Comparison of ENCODE assay signal across 8 cellular contexts in the genomic region with DNA sequence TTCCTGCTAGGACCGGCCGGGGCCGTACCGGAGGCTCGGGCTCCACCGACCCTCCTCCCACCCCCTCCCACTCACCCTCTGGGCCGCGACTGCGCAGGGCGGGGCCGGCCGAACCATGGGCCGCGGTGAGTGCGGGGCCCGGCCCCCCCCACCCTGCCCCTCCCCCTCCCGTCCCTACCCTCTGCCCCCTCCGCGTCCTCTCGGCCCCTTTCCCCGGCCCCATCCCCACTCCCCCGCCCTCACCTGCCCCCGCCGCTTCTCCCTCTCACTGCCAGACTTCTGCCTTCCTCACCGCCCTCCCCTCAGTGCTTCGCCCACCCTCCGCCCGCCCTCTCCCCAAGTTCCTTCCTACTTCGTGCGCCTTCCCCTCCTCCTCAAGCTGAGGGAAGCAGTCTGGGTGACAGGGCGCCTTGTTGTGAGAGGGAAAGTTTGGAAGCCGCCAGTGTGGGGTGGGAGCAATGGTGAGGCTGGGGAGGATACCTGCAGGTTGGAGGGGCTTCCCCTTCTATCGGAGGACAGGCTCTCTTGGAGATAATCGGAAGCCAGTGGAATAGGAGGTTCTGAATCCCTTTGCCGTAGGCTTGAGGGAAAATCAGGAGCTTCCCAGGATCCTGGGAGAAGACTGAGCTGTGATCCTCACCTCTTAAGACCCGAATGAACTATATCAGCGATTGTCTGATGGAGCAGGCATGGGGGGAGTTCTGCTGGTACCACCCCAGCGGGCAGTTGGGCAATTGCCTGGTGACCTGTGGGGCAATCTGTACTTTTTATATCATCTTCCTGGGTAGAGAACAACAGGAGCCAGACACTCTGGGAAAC. TPM values are rescaled to one million over a fixed set of nuclear protein-coding genes. Genes with fewer than 3 reads are reported as not detected.
DNase-seq lines count a peak whose midpoint lies in the region; ATAC-seq and TF ChIP-seq lines count a peak whose summit lies in the region.

No MANE protein-coding gene starts in this region.

- ATAC-seq in body of pancreas (no peak), HG03196 (IDR thresholded peaks at IDR 0.05; ENCODE audit: unreplicated experiment) (no peak)
- no peak for ATAC-seq in activated CD4-positive, CD25-positive, alpha-beta regulatory T cell treated with anti-CD3 and anti-CD28 coated beads, Interleukin-2, amount 50 U/mL, for 24 hours

- peak overlapping the region; percentile 92 for H3K4me2 ChIP-seq in skeletal muscle satellite cell (ENCODE audit: low read length)

- peak overlapping the region; percentile 83 for H3K27ac ChIP-seq in SK-N-MC
- H3K27ac ChIP-seq in body of pancreas = peak overlapping the region; percentile 95 to 99 (median 98)
- H3K27ac ChIP-seq in iPS-20b (ENCODE audit: low read length) = peak overlapping the region; percentile 67

- H3K4me1 ChIP-seq in body of pancreas (peaks cover 58% of the 10 kb centered on the region), iPS-20b (ENCODE audit: insufficient read depth, low read length) (peaks cover 16% of the 10 kb centered on the region; the same call in 1 of the 2 replicates), skeletal muscle satellite cell (ENCODE audit: control insufficient read depth, insufficient read depth, low read length) (peaks cover 49% of the 10 kb centered on the region)

- 1% methylated on average over 27 to 32 of the region's 38 CpGs for WGBS in body of pancreas, 2 donors

- no peaks in the 10 kb centered on the region for H3K27me3 ChIP-seq in body of pancreas
- H3K27me3 ChIP-seq in iPS-20b (ENCODE audit: insufficient read depth, low read length) = no peaks in the 10 kb centered on the region; the same call in 1 of the 2 replicates
- no peaks in the 10 kb centered on the region for H3K27me3 ChIP-seq in skeletal muscle satellite cell (ENCODE audit: control insufficient read depth, insufficient read depth, low read length)

- in situ Hi-C loops in ACHN (cut with HindIII; ENCODE audit: low pct_ligation_motif_present, low pct_unique_long_range_greater_than_20kb, low sequenced_read_pairs) = no loop called here

- DNase-seq in ACHN (peak; percentile 70), HFF-Myc (ENCODE audit: extremely low read depth, low read depth) (no peak), SK-N-MC (ENCODE audit: low read depth, low spot score) (no peak), body of pancreas (peak; percentile 48 to 74 (median 56))

- TF ChIP-seq CTCF in HFF-Myc (IDR thresholded peaks at IDR 0.05; ENCODE audit: low read depth, low read length, missing control alignments) (no peak), body of pancreas (IDR thresholded peaks at IDR 0.05) (peak in 2 of 7 experiments; percentile 8 to 11)

- H3K9me3 ChIP-seq in SK-N-MC (ENCODE audit: low read depth, low read length) (no peaks in the 10 kb centered on the region), body of pancreas (no peaks in the 10 kb centered on the region), iPS-20b (ENCODE audit: insufficient read depth, low read depth, low read length) (no peaks in the 10 kb centered on the region), skeletal muscle satellite cell (replicated peaks; ENCODE audit: low read length) (no peaks in the 10 kb centered on the region)

- TF ChIP-seq POLR2A in body of pancreas (IDR thresholded peaks at IDR 0.05) = no peak

- intact Hi-C loops in body of pancreas (cut with DNase I) = no loop called here

- H3K4me3 ChIP-seq in HFF-Myc (replicated peaks; ENCODE audit: low read depth, low read length) = peak overlapping the region; percentile 67
- peak overlapping the region; percentile 98 for H3K4me3 ChIP-seq in SK-N-MC
- H3K4me3 ChIP-seq in body of pancreas = peak overlapping the region; percentile 37 to 96
- peak overlapping the region; percentile 94 for H3K4me3 ChIP-seq in iPS-20b (ENCODE audit: low read length)
- H3K4me3 ChIP-seq in skeletal muscle satellite cell (ENCODE audit: low read length) = peak overlapping the region; percentile 85

- H3K9ac ChIP-seq in SK-N-MC (ENCODE audit: insufficient read length) (peak overlapping the region; percentile 91), iPS-20b (ENCODE audit: low read depth, low read length) (peak overlapping the region; percentile 78; the same call in 1 of the 2 replicates), skeletal muscle satellite cell (ENCODE audit: low read depth, low read length) (peak overlapping the region; percentile 86)

- H3K36me3 ChIP-seq in SK-N-MC (ENCODE audit: insufficient read depth, low read length) (peaks cover 62% of the 10 kb centered on the region), body of pancreas (replicated peaks in 1 of 2; ENCODE audit: insufficient read depth in 1 of 2, low read depth in 2 of 2) (peaks cover 0 to 11% of the 10 kb centered on the region in 2 donors), iPS-20b (ENCODE audit: insufficient read depth, low read depth, low read length) (peaks cover 42% of the 10 kb centered on the region), skeletal muscle satellite cell (ENCODE audit: insufficient read depth, low read length) (peaks cover 51% of the 10 kb centered on the region)

RNA-seq across cellular contexts. Expression of a gene that starts 0.5 kb away (rescaled TPM):
- 10 to 100 TPM; 22.7 to 30.6 TPM for total RNA-seq in body of pancreas
- total RNA-seq in skeletal muscle satellite cell (2012; rRNA removed) = 2.8 TPM in 2 replicates

RNA-seq across cellular contexts. Expression of a gene that starts 2.8 kb away (rescaled TPM):
- 10 to 100 TPM in 1 of 2 donors, 1 to 10 TPM in 1; 7.3 to 12.7 TPM for total RNA-seq in body of pancreas
- total RNA-seq in skeletal muscle satellite cell (2012; rRNA removed) = 28.4 and 53.5 TPM in 2 replicates

RNA-seq across cellular contexts. Expression of a gene that starts 23.9 kb away (rescaled TPM):
- 10 to 100 TPM; 80.1 to 89.2 TPM for total RNA-seq in body of pancreas
- total RNA-seq in skeletal muscle satellite cell (2012; rRNA removed) = 76.3 and 95.2 TPM in 2 replicates

RNA-seq across cellular contexts. Expression of a gene that starts 26.7 kb away (rescaled TPM):
- 1 to 10 TPM in 1 of 2 donors, under 1 TPM in 1; 0.33 to 1.3 TPM for total RNA-seq in body of pancreas
- 0.25 TPM in 1 of 2 replicates, not detected in the other for total RNA-seq in skeletal muscle satellite cell (2012; rRNA removed)

RNA-seq across cellular contexts. Expression of a gene that starts 35.2 kb away (rescaled TPM):
- total RNA-seq in body of pancreas = 100 to 1,000 TPM in 1 of 2 donors, 10 to 100 TPM in 1; 61.7 to 103 TPM
- 111 and 120 TPM in 2 replicates for total RNA-seq in skeletal muscle satellite cell (2012; rRNA removed)

Comparison
In these comparisons a context has a peak if more than half of its experiments do, and no peak if none do; other contexts are left out.
1. DNase-seq: peak in ACHN (single experiment) and body of pancreas (4 of 4); none in HFF-Myc (single experiment) and SK-N-MC (single experiment).
2. Peak in every context shown above with its lines, with median percentiles within 50 percentile points of each other: H3K4me3 ChIP-seq, H3K27ac ChIP-seq and H3K9ac ChIP-seq.